In the genomic region with DNA sequence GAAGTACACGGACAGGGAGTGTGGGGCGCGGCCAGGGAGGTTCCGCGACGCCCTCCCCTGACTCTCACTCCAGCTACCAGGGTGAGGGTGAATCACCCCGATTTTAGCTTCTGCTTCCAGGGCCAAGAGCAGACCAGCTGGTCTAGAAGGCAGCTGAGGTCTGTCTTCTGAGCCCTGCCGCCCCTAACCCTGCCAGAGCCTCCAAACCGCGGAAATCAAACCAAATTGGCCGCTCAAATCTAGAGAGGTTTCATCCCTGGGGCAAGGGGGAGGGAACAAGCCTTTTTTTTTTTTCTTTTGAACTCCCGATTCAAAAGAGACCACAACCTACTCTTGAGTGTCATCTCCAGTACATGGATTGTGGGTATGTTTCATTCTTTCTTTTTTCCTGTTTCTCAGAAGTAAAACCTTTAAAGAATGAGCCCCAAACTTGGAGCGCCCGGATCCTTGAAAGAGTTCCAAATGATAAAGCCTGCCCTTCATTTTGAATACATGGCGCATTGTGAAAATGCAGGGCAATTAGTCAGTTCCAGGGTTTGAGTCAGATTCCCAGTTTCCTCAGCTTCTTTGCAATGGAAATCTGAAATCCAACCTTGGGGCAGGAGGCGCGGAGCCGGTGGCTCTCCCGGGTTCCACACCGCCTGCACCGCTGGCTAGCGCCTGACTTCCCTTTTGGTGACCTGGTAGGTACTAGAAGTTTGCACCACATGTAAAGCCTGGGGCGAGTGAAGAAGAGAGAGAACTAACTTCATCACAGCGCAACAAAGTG, we compare ENCODE assay signal across 9 cellular contexts.
DNase-seq lines count a peak whose midpoint lies in the region; ATAC-seq and TF ChIP-seq lines count a peak whose summit lies in the region.
"Had no signal": no experiment of that assay in that cellular context is flagged by ENCODE, and none has a peak within 500 bp of the region (broad histone marks: within the 10 kb centered on the region; RNA-seq: fewer than 3 reads in every experiment).

No MANE protein-coding gene starts in this region.

- DNase-seq in coronary artery (ENCODE audit: low spot score), result peak; percentile 85
- DNase-seq in left kidney (ENCODE audit: low read depth, low spot score), result peak; percentile 65
- peak in 1 of 49 donors; percentile 16 for DNase-seq in substantia nigra (lab: John Stamatoyannopoulos, UW)
- DNase-seq in NCI-H187 (lab: John Stamatoyannopoulos, UW), result no peak
- DNase-seq in GM19238 (ENCODE audit: insufficient read length, low spot score), result no peak

- H3K27me3 ChIP-seq in HUES6 (ENCODE audit: control insufficient read depth, insufficient read depth, low read length), result peaks cover 100% of the 10 kb centered on the region

- H3K27ac ChIP-seq in HUES6 (ENCODE audit: low read depth, low read length) (no peak overlapping the region), coronary artery (peak overlapping the region; percentile 99), substantia nigra (ENCODE audit: low read depth, low read length, poor library complexity, severe bottlenecking) (peak overlapping the region; percentile 19)

- peaks cover 83% of the 10 kb centered on the region for H3K4me1 ChIP-seq in HUES6 (ENCODE audit: control insufficient read depth, insufficient read depth, low read length)

- ATAC-seq in HG03159 (IDR thresholded peaks at IDR 0.05; ENCODE audit: unreplicated experiment), result no peak
- ATAC-seq in HG03196 (IDR thresholded peaks at IDR 0.05; ENCODE audit: unreplicated experiment), result no peak
- ATAC-seq: mucosa of descending colon had no signal

- H3K9ac ChIP-seq in HUES6 (ENCODE audit: low read length), result no peak overlapping the region

- TF ChIP-seq CTCF in coronary artery (IDR thresholded peaks at IDR 0.05), result no peak

- no peaks in the 10 kb centered on the region for H3K9me3 ChIP-seq in HUES6 (ENCODE audit: control insufficient read depth, insufficient read depth, low read depth, low read length)
- H3K9me3 ChIP-seq: mucosa of descending colon had no signal

- H3K4me3 ChIP-seq in HUES6 (ENCODE audit: low read depth, low read length) (peak overlapping the region; percentile 36), coronary artery (peak overlapping the region; percentile 79)
- H3K4me3 ChIP-seq: mucosa of descending colon had no signal

- H3K36me3 ChIP-seq in HUES6 (ENCODE audit: control insufficient read depth, insufficient read depth, low read length), result no peaks in the 10 kb centered on the region

Comparison
In these comparisons a context has a peak if more than half of its experiments do, and no peak if none do; other contexts are left out.
1. DNase-seq: peak in coronary artery (single experiment) and left kidney (single experiment); none in NCI-H187 (0 of 2) and GM19238 (single experiment).